10 cellular contexts compared by ENCODE assay signal in genomic region chr14:65502676-65503124, GRCh38.
DNase-seq lines count a peak whose midpoint lies in the region; ATAC-seq and TF ChIP-seq lines count a peak whose summit lies in the region.
"Had no signal": no experiment of that assay in that cellular context is flagged by ENCODE, and none has a peak within 500 bp of the region (broad histone marks: within the 10 kb centered on the region; RNA-seq: fewer than 3 reads in every experiment).

No MANE protein-coding gene starts in this region.

- CTCF ChIA-PET in activated B cell treated with CpG ODN at 0.5 μM for 24 hours (lab: Charles Lee): interaction anchor here (0.8 kb wide), 1 partner anchor 88 kb away, joined by 4 read pairs; no protein-coding TSS in a partner anchor

- peaks cover 6% of the 10 kb centered on the region for H3K9me3 ChIP-seq in mesenchymal stem cell (ENCODE audit: control insufficient read depth, low read length)
- H3K9me3 ChIP-seq: pancreas had no signal

- DNase-seq in activated B cell treated with CpG ODN at 0.5 μM for 24 hours (no peak), mesenchymal stem cell (peak; percentile 26), NCI-H1694 treated with DMSO at 0.1 percent for 48 hours (lab: John Stamatoyannopoulos, UW) (no peak), NCI-H748 treated with DMSO at 0.1 percent for 48 hours (lab: John Stamatoyannopoulos, UW) (no peak), MV-4-11 (lab: John Stamatoyannopoulos, UW) (no peak)
- DNase-seq: activated CD8-positive, alpha-beta memory T cell treated with anti-CD3 and anti-CD28 coated beads, Interleukin-2, amount 50 U/mL, for 4 hours; pancreas; stimulated activated CD8-positive, alpha-beta memory T cell treated with anti-CD3 and anti-CD28 coated beads, Interleukin-4, amount 100 ng/mL, for 48 hours had no signal

- H3K27me3 ChIP-seq in mesenchymal stem cell (ENCODE audit: control insufficient read depth in 1 of 2, insufficient read depth in 1 of 2, low read length in 2 of 2): no peaks in the 10 kb centered on the region
- H3K27me3 ChIP-seq: pancreas had no signal

- no peak overlapping the region for H3K4me3 Mint-ChIP-seq in activated B cell treated with CpG ODN at 0.5 μM for 24 hours

- no CpG with 5 or more reads among the region's 1 CpG for WGBS in mesenchymal stem cell

- POLR2A ChIA-PET in activated B cell treated with CpG ODN at 0.5 μM for 24 hours (lab: Charles Lee): interaction anchor here (1.3 kb wide), 1 partner anchor 10 kb away, joined by 3 read pairs; no protein-coding TSS in a partner anchor

- no peak overlapping the region for H3K9ac ChIP-seq in mesenchymal stem cell (ENCODE audit: low read length)

- ATAC-seq in GM19023 (IDR thresholded peaks at IDR 0.05; ENCODE audit: unreplicated experiment) (peak; percentile 56), HG03135 (IDR thresholded peaks at IDR 0.05; ENCODE audit: unreplicated experiment) (peak; percentile 64), activated B cell treated with CpG ODN at 0.5 μM for 24 hours (ENCODE audit: low read depth) (peak; percentile 34)
- ATAC-seq: pancreas had no signal

- H3K4me1 Mint-ChIP-seq in activated B cell treated with CpG ODN at 0.5 μM for 24 hours: peaks cover 64% of the 10 kb centered on the region

- H2BK120ac ChIP-seq in mesenchymal stem cell (ENCODE audit: low read depth, low read length): no peak overlapping the region

- no peak overlapping the region for H4K91ac ChIP-seq in mesenchymal stem cell (ENCODE audit: low read length)

- intact Hi-C loops in activated B cell treated with CpG ODN at 0.5 μM for 24 hours (cut with micrococcal nuclease): loop anchor here (10.0 kb wide), 1 partner anchor 338 kb away; no protein-coding TSS in a partner anchor

- no peak overlapping the region for H2BK15ac ChIP-seq in mesenchymal stem cell (ENCODE audit: low read depth, poor library complexity, severe bottlenecking)

- no peak overlapping the region for H2BK5ac ChIP-seq in mesenchymal stem cell (ENCODE audit: low read depth, low read length, poor library complexity, severe bottlenecking)

- H3K36me3 ChIP-seq in mesenchymal stem cell (ENCODE audit: control insufficient read depth in 1 of 2, insufficient read depth in 2 of 2, low read depth in 1 of 2, low read length in 2 of 2): peaks cover 0 to 9% of the 10 kb centered on the region in 2 experiments
- H3K36me3 ChIP-seq: pancreas had no signal

- no peak overlapping the region for H3K4me3 ChIP-seq in mesenchymal stem cell (ENCODE audit: insufficient read depth in 1 of 2, low read depth in 1 of 2, low read length in 2 of 2)
- H3K4me3 ChIP-seq: pancreas had no signal

- H3K27ac ChIP-seq in mesenchymal stem cell (ENCODE audit: low read length, poor library complexity, severe bottlenecking): no peak overlapping the region
- H3K27ac ChIP-seq: pancreas had no signal

- H3K23ac ChIP-seq in mesenchymal stem cell (ENCODE audit: low read length in 2 of 2): no peak overlapping the region

- no peak overlapping the region for H3K18ac ChIP-seq in mesenchymal stem cell (ENCODE audit: low read depth in 1 of 2, low read length in 2 of 2)

- no peak overlapping the region for H3K14ac ChIP-seq in mesenchymal stem cell (ENCODE audit: low read length in 2 of 2)

- H3K27ac Mint-ChIP-seq in activated B cell treated with CpG ODN at 0.5 μM for 24 hours: peak overlapping the region; percentile 73

- peaks cover 8% of the 10 kb centered on the region for H3K79me1 ChIP-seq in mesenchymal stem cell (replicated peaks; ENCODE audit: low read length, poor library complexity, severe bottlenecking)

- no peaks in the 10 kb centered on the region for H3K27me3 Mint-ChIP-seq in activated B cell treated with CpG ODN at 0.5 μM for 24 hours

- H3K4me2 ChIP-seq in mesenchymal stem cell (ENCODE audit: low read length, poor library complexity, severe bottlenecking): no peak overlapping the region

- peaks cover 21% of the 10 kb centered on the region for H3K36me3 Mint-ChIP-seq in activated B cell treated with CpG ODN at 0.5 μM for 24 hours (ENCODE audit: low read depth)

- no peak overlapping the region for H2AK5ac ChIP-seq in mesenchymal stem cell (ENCODE audit: low read length, severe bottlenecking)

- no peak overlapping the region for H4K8ac ChIP-seq in mesenchymal stem cell (ENCODE audit: low read length)

- H2AFZ ChIP-seq in mesenchymal stem cell (ENCODE audit: low read depth, low read length): no peak overlapping the region

- TF ChIP-seq CTCF in activated B cell treated with CpG ODN at 0.5 μM for 24 hours (IDR thresholded peaks at IDR 0.05): no peak

- no peaks in the 10 kb centered on the region for H3K9me3 Mint-ChIP-seq in activated B cell treated with CpG ODN at 0.5 μM for 24 hours

- H3K4me1 ChIP-seq in mesenchymal stem cell (ENCODE audit: control insufficient read depth, insufficient read depth, low read depth, low read length): no peaks in the 10 kb centered on the region

- no peak overlapping the region for H3K4ac ChIP-seq in mesenchymal stem cell (ENCODE audit: low read depth in 1 of 2, low read length in 2 of 2)

- no peak overlapping the region for H2BK12ac ChIP-seq in mesenchymal stem cell (ENCODE audit: low read length in 2 of 2)
